In genomic region chr7:122762071-122762470, GRCh38 we compare ENCODE assay signal across 16 cellular contexts. TPM values are rescaled to one million over a fixed set of nuclear protein-coding genes. Genes with fewer than 3 reads are reported as not detected.
DNase-seq lines count a peak whose midpoint lies in the region; TF ChIP-seq lines count a peak whose summit lies in the region.
"Had no signal": no experiment of that assay in that cellular context is flagged by ENCODE, and none has a peak within 500 bp of the region (broad histone marks: within the 10 kb centered on the region; RNA-seq: fewer than 3 reads in every experiment).

No MANE protein-coding gene starts in this region.

- H3K4me1 ChIP-seq in uterus (no peaks in the 10 kb centered on the region), esophagus squamous epithelium (no peaks in the 10 kb centered on the region)
- H3K4me1 ChIP-seq: Caco-2 had no signal

- no peaks in the 10 kb centered on the region for H3K36me3 Mint-ChIP-seq in nephron (ENCODE audit: low read depth)
- H3K36me3 Mint-ChIP-seq: CD4-positive, alpha-beta memory T cell had no signal

- H3K27me3 ChIP-seq in uterus (no peaks in the 10 kb centered on the region), esophagus squamous epithelium (peaks cover 0 to 3% (median 0%) of the 10 kb centered on the region in 4 donors)

- no peaks in the 10 kb centered on the region for H3K27me3 Mint-ChIP-seq in nephron (ENCODE audit: low read depth)
- H3K27me3 Mint-ChIP-seq: CD4-positive, alpha-beta memory T cell had no signal

- no peak overlapping the region for H3K4me3 Mint-ChIP-seq in nephron
- H3K4me3 Mint-ChIP-seq: CD4-positive, alpha-beta memory T cell; GM23338; H9 had no signal

- H3K27ac ChIP-seq in uterus (no peak overlapping the region), esophagus squamous epithelium (no peak overlapping the region)

- no peaks in the 10 kb centered on the region for H3K36me3 ChIP-seq in uterus
- H3K36me3 ChIP-seq in esophagus squamous epithelium: no peaks in the 10 kb centered on the region

- H3K4me3 ChIP-seq in fibroblast of villous mesenchyme (ENCODE audit: low read depth, low read length) (no peak overlapping the region), uterus (no peak overlapping the region), esophagus squamous epithelium (no peak overlapping the region)
- H3K4me3 ChIP-seq: GM23338 had no signal

- H3K9me3 ChIP-seq in uterus (no peaks in the 10 kb centered on the region), esophagus squamous epithelium (no peaks in the 10 kb centered on the region)
- H3K9me3 ChIP-seq: Caco-2 had no signal

- peaks cover 40% of the 10 kb centered on the region for H3K4me1 Mint-ChIP-seq in nephron
- H3K4me1 Mint-ChIP-seq: CD4-positive, alpha-beta memory T cell had no signal

- WGBS in esophagus squamous epithelium, 2 donors: 78 to 90% methylated on average over 2 of the region's 2 CpGs

- TF ChIP-seq POLR2A in uterus (IDR thresholded peaks at IDR 0.05) (no peak), esophagus squamous epithelium (IDR thresholded peaks at IDR 0.05) (no peak)

- intact Hi-C loops in uterus (cut with DNase I; ENCODE audit: low total_unique reads) (no loop called here), esophagus squamous epithelium (cut with DNase I) (no loop called here)

- H3K9me3 Mint-ChIP-seq in nephron: no peaks in the 10 kb centered on the region
- H3K9me3 Mint-ChIP-seq: GM23338, H9 had no signal

- DNase-seq in astrocyte of the hippocampus (ENCODE audit: low read depth, low spot score) (peak; percentile 4), fibroblast of villous mesenchyme (ENCODE audit: low read depth) (peak; percentile 21), uterus (peak; percentile 33 to 42), kidney tubule cell (ENCODE audit: low spot score) (no peak), cerebellum (ENCODE audit: low spot score) (no peak), esophagus squamous epithelium (lab: John Stamatoyannopoulos, UW) (no peak), GM19240 (ENCODE audit: insufficient read length, low spot score) (no peak)
- DNase-seq: C1 segment of cervical spinal cord; Caco-2; CD4-positive, alpha-beta memory T cell; DMS153; DND-41; H9 had no signal

- TF ChIP-seq CTCF in fibroblast of villous mesenchyme (IDR thresholded peaks at IDR 0.05; ENCODE audit: insufficient read depth, low read depth, low read length): no peak
- TF ChIP-seq CTCF in nephron (IDR thresholded peaks at IDR 0.05; ENCODE audit: unreplicated experiment in 3 of 3): no peak
- no peak for TF ChIP-seq CTCF in uterus (IDR thresholded peaks at IDR 0.05)
- no peak for TF ChIP-seq CTCF in esophagus squamous epithelium (IDR thresholded peaks at IDR 0.05)

- H3K27ac Mint-ChIP-seq in nephron: peak overlapping the region in 2 of 3 experiments; percentile 8 to 48
- H3K27ac Mint-ChIP-seq: CD4-positive, alpha-beta memory T cell; GM23338; H9 had no signal

RNA-seq across cellular contexts. Expression of gene RNF148, which starts 59.3 kb away (rescaled TPM):
- 0.43 and 0.64 TPM in 2 replicates for total RNA-seq in fibroblast of villous mesenchyme
- total RNA-seq in uterus: 1 to 10 TPM; 3.4 to 7.4 (median 4.8) TPM
- 8.6 TPM for total RNA-seq in cerebellum
- total RNA-seq in esophagus squamous epithelium: 1 to 10 TPM in 1 of 4 donors, not detected in 3; 1.5 TPM
- total RNA-seq: A172; Caco-2; CD4-positive, alpha-beta memory T cell had no signal

Comparison
In these comparisons a context has a peak if more than half of its experiments do, and no peak if none do; other contexts are left out.
1. DNase-seq: peak in astrocyte of the hippocampus (single experiment), fibroblast of villous mesenchyme (single experiment) and uterus (2 of 2); none in kidney tubule cell (single experiment), cerebellum (single experiment), esophagus squamous epithelium (single experiment) and GM19240 (single experiment).